Comparison of ENCODE assay signal across 8 cellular contexts in genomic region chr6:138004423-138005287, GRCh38.
DNase-seq lines count a peak whose midpoint lies in the region; ATAC-seq, FAIRE-seq and TF ChIP-seq lines count a peak whose summit lies in the region.

No MANE protein-coding gene starts in this region.

- peak; percentile 45 for TF ChIP-seq CTCF in D721Med (IDR thresholded peaks at IDR 0.05; ENCODE audit: insufficient read depth, missing control alignments)

- ATAC-seq in GM21723 (IDR thresholded peaks at IDR 0.05; ENCODE audit: unreplicated experiment) (peak; percentile 58), GM19035 (IDR thresholded peaks at IDR 0.05; ENCODE audit: unreplicated experiment) (no peak)

- DNase-seq in D721Med (ENCODE audit: insufficient read length, low spot score) (no peak), NCI-H526 treated with DMSO at 0.1 percent for 48 hours (lab: John Stamatoyannopoulos, UW) (peak; percentile 18), myocyte (ENCODE audit: low read depth) (peak; percentile 30), NCI-H2227 treated with DMSO at 0.1 percent for 48 hours (lab: John Stamatoyannopoulos, UW) (no peak), NCI-H2029 treated with DMSO at 0.1 percent for 48 hours (lab: John Stamatoyannopoulos, UW) (no peak)
- DNase-seq in central memory CD4-positive, alpha-beta T cell: peak; percentile 12

- no peak for FAIRE-seq in D721Med (lab: Jason Lieb, UNC)

Comparison
In these comparisons a context has a peak if more than half of its experiments do, and no peak if none do; other contexts are left out.
1. DNase-seq: peak in NCI-H526 treated with DMSO at 0.1 percent for 48 hours (single experiment), central memory CD4-positive, alpha-beta T cell (single experiment) and myocyte (single experiment); none in D721Med (single experiment), NCI-H2227 treated with DMSO at 0.1 percent for 48 hours (single experiment) and NCI-H2029 treated with DMSO at 0.1 percent for 48 hours (single experiment).